In the genomic region with DNA sequence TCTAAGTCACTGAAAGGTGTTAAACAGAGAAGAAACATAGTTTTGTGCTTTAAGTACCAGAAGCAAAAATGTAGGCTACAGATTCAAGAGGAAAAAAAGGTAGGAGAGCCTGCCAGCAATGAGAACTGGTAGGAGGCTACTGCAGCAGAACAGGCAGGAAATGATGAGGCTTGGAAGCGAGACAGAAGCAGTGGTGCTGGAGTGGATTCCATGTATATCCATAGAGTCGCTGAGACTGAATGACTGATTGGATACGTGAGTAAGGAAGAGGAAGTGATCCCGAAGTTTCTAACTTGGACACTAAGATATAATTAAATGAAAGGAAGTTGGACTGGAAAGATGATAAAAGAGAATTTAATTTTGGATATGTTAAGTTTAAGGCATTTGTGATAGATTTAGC, we compare ENCODE assay signal across 21 cellular contexts. TPM values are rescaled to one million over a fixed set of nuclear protein-coding genes. Genes with fewer than 3 reads are reported as not detected.
A peak's percentile ranks its signal among the peaks of the same experiment; 100 is the strongest.
DNase-seq lines count a peak whose midpoint lies in the region; ATAC-seq, FAIRE-seq and TF ChIP-seq lines count a peak whose summit lies in the region.
"Had no signal": no experiment of that assay in that cellular context is flagged by ENCODE, and none has a peak within 500 bp of the region (broad histone marks: within the 10 kb centered on the region; RNA-seq: fewer than 3 reads in every experiment).

No MANE protein-coding gene starts in this region.

- no peak for TF ChIP-seq EP300 in K562 (IDR thresholded peaks at IDR 0.05; ENCODE audit: low read length)

- H3K4me2 ChIP-seq in K562 (ENCODE audit: insufficient read depth, low read length) (no peak overlapping the region), osteoblast (ENCODE audit: insufficient read depth, low read length) (no peak overlapping the region)
- H3K4me2 ChIP-seq: BLaER1, GM23338 had no signal

- peaks cover 2% of the 10 kb centered on the region; the same call in 1 of the 2 replicates for H3K27me3 ChIP-seq in MG63
- no peaks in the 10 kb centered on the region for H3K27me3 ChIP-seq in K562 (ENCODE audit: control insufficient read depth in 2 of 2, insufficient read depth in 2 of 2, low read length in 2 of 2)
- peaks cover 7% of the 10 kb centered on the region for H3K27me3 ChIP-seq in osteoblast (ENCODE audit: insufficient read depth, low read length)
- H3K27me3 ChIP-seq: BLaER1 had no signal

- TF ChIP-seq POLR2A in K562 (conservative IDR thresholded peaks at IDR 0.05) = no peak

- no peak for ATAC-seq in K562
- ATAC-seq in HG03460 (IDR thresholded peaks at IDR 0.05; ENCODE audit: unreplicated experiment) = no peak
- ATAC-seq: CD8-positive, alpha-beta T cell; GM23338; HCT116 had no signal

- H3K79me2 ChIP-seq in K562 (ENCODE audit: control insufficient read depth, insufficient read depth, low read length) (no peaks in the 10 kb centered on the region), osteoblast (ENCODE audit: insufficient read depth, low read length) (no peaks in the 10 kb centered on the region)

- CTCF ChIA-PET in K562 (lab: Yijun Ruan, JAX; ENCODE audit: low intra/inter-chr PET ratio) = no interaction called here

- H3K9ac ChIP-seq in K562 (ENCODE audit: insufficient read depth in 1 of 2, low read depth in 2 of 2, low read length in 2 of 2) = no peak overlapping the region
- H3K9ac ChIP-seq: BLaER1 had no signal

- H3K27ac ChIP-seq in K562 (ENCODE audit: extremely low read depth, low read depth, low read length) (0 out of 3 replicates have a peak overlapping the region, but pooled peaks have one; percentile 3), osteoblast (ENCODE audit: low read depth, low read length) (no peak overlapping the region)
- H3K27ac ChIP-seq: BLaER1, C4-2B had no signal

- TF ChIP-seq RAD21 in K562 (CRISPR knock-in tag; conservative IDR thresholded peaks at IDR 0.05 in 1 of 2, IDR thresholded peaks at IDR 0.05 in 1 of 2) = no peak

- intact Hi-C loops in K562 (cut with micrococcal nuclease) = no loop called here

- no TSS peak for BruUV-seq in K562 (replicated peaks; lab: Mats Ljungman, UMichigan)

- H3K9me3 ChIP-seq in MG63 (no peaks in the 10 kb centered on the region), K562 (replicated peaks; ENCODE audit: control insufficient read depth, insufficient read depth, low read depth, low read length) (no peaks in the 10 kb centered on the region), osteoblast (ENCODE audit: low read depth, low read length) (no peaks in the 10 kb centered on the region)
- H3K9me3 ChIP-seq: BLaER1 had no signal

- TF ChIP-seq CTCF in K562 (IDR thresholded peaks at IDR 0.05 in 2 of 3, conservative IDR thresholded peaks at IDR 0.05 in 1 of 3; ENCODE audit: insufficient read depth in 2 of 3, low read depth in 1 of 3, low read length in 3 of 3) (no peak), fibroblast of pulmonary artery (IDR thresholded peaks at IDR 0.05; ENCODE audit: low read length, missing control alignments) (no peak), osteoblast (IDR thresholded peaks at IDR 0.05; ENCODE audit: extremely low read depth, low read depth, low read length) (no peak)

- no peak overlapping the region for H3K4me3 ChIP-seq in MG63
- no peak overlapping the region for H3K4me3 ChIP-seq in K562
- no peak overlapping the region for H3K4me3 ChIP-seq in fibroblast of pulmonary artery (replicated peaks; ENCODE audit: low read depth, low read length)
- H3K4me3 ChIP-seq in osteoblast (ENCODE audit: insufficient read depth, low read length) = no peak overlapping the region
- H3K4me3 ChIP-seq: BLaER1, GM23338 had no signal

- no peaks in the 10 kb centered on the region for H3K9me1 ChIP-seq in K562 (ENCODE audit: control insufficient read depth, insufficient read depth, low read length)

- peak; percentile 12 for DNase-seq in MG63
- DNase-seq in K562 (ENCODE audit: extremely low read depth in 1 of 4, low spot score in 3 of 4) = no peak
- peak; percentile 8 for DNase-seq in fibroblast of pulmonary artery (ENCODE audit: low read depth)
- DNase-seq in osteoblast (ENCODE audit: insufficient read length, low spot score, missing footprints) = peak; percentile 15
- no peak for DNase-seq in inferior parietal cortex (ENCODE audit: extremely low spot score)
- no peak for DNase-seq in A172 (ENCODE audit: low spot score)
- DNase-seq: Calu3; CD4-positive, CD25-positive, alpha-beta regulatory T cell; CD8-positive, alpha-beta T cell; DMS53; DMS79 treated with DMSO at 0.1 percent for 48 hours; GF-D8; H9 had no signal

- WGBS in K562 (ENCODE audit: insufficient coverage, low coverage, missing lambda C conversion rate) = 69% methylated on average over 4 of the region's 4 CpGs

- H3K4me1 ChIP-seq in K562 (replicated peaks in 1 of 2; ENCODE audit: control insufficient read depth in 2 of 2, insufficient read depth in 2 of 2, low read length in 2 of 2) (peaks cover 5 to 29% of the 10 kb centered on the region in 2 experiments; a peak in 4 of 5 replicates), osteoblast (ENCODE audit: insufficient read depth, low read length) (no peaks in the 10 kb centered on the region)
- H3K4me1 ChIP-seq: BLaER1 had no signal

- H3K36me3 ChIP-seq in MG63 (no peaks in the 10 kb centered on the region), K562 (ENCODE audit: control insufficient read depth, insufficient read depth, low read length) (no peaks in the 10 kb centered on the region), osteoblast (ENCODE audit: insufficient read depth, low read length) (no peaks in the 10 kb centered on the region)
- H3K36me3 ChIP-seq: BLaER1 had no signal

- POLR2A ChIA-PET in K562 (lab: Yijun Ruan, JAX) = interaction anchor here (0.6 kb wide), 2 partner anchors 11 to 232 kb away, joined by 3 read pairs; no protein-coding TSS in a partner anchor

- FAIRE-seq in K562 (lab: Jason Lieb, UNC) = no peak
- FAIRE-seq: A204.1, GM12891, GM18507 had no signal

- in situ Hi-C loops in K562 (cut with MboI) = no loop called here

- peak overlapping the region; percentile 95 for H2AFZ ChIP-seq in K562 (ENCODE audit: low read depth, low read length)
- H2AFZ ChIP-seq in osteoblast (ENCODE audit: low read length) = no peak overlapping the region

- H4K20me1 ChIP-seq in K562 (replicated peaks; ENCODE audit: control insufficient read depth, insufficient read depth, low read length) = no peaks in the 10 kb centered on the region
- no peaks in the 10 kb centered on the region for H4K20me1 ChIP-seq in osteoblast (ENCODE audit: insufficient read depth, low read length)
- H4K20me1 ChIP-seq: BLaER1 had no signal

TF ChIP-seq in K562, 482 proteins besides CTCF, POLR2A, EP300 and RAD21:
- no peak for TF ChIP-seq HCFC1 (IDR thresholded peaks at IDR 0.05; ENCODE audit: low read depth, low read length)
- TF ChIP-seq KLF1 (tag; IDR thresholded peaks at IDR 0.05) = no peak
TF ChIP-seq in K562: peak in this region for 0.

RNA-seq across cellular contexts. Expression of gene CCDC91, which starts 45.0 kb away (rescaled TPM):
- total RNA-seq in MG63 (2014; rRNA removed; shearing (Covaris generic); ENCODE audit: low replicate concordance) = 17.6 and 31.6 TPM in 2 replicates
- total RNA-seq in K562 (2011; cell fraction: chromatin; rRNA removed; ENCODE audit: low replicate concordance) = 24.0 and 53.4 TPM in 2 replicates
- total RNA-seq in K562 (2011; cell fraction: nucleolus; rRNA removed) = 11.8 and 13.6 TPM in 2 replicates
- 19.7 and 26.5 TPM in 2 replicates for total RNA-seq in K562 (2011; cell fraction: nucleoplasm; rRNA removed)
- total RNA-seq in K562 (2014; rRNA removed) (21.4 and 26.3 TPM in 2 replicates), K562 (2014; rRNA removed; fragmentation: Illumina TruSeq; extraction: Trizol) (29.5 and 38.1 TPM in 2 replicates), K562 (2015; rRNA removed; fragmentation: Illumina TruSeq; extraction: Trizol) (23.8 and 27.4 TPM in 2 replicates), K562 (2021) (23.9 and 24.3 TPM in 2 replicates), osteoblast (36.2 and 37.1 TPM in 2 replicates)
- polyA plus RNA-seq in K562 (2011; rRNA removed) (27.3 and 31.1 TPM in 2 replicates), K562 (2014; fragmentation: Illumina TruSeq; extraction: Trizol) (24.0 and 30.1 TPM in 2 replicates), K562 (2014; fragmentation: Nextera tagmentation; extraction: Ambion mirVana) (10 to 100 TPM; 10.1 to 11.3 TPM), K562 (2014; rRNA removed) (20.9 and 23.7 TPM in 2 replicates)
- 7.4 and 11.7 TPM in 2 replicates for polyA plus RNA-seq in K562 (2011; cell fraction: cytosol; rRNA removed)
- 10.4 and 13.7 TPM in 2 replicates for polyA plus RNA-seq in K562 (2011; cell fraction: nucleus; rRNA removed)
- 22.1 and 24.8 TPM in 2 replicates for polyA plus RNA-seq in K562 (2012)
- 51.1 and 51.5 TPM in 2 replicates for polyA minus RNA-seq in K562 (2011; rRNA and poly(A)+ RNA removed)
- polyA minus RNA-seq in K562 (2011; cell fraction: cytosol; rRNA and poly(A)+ RNA removed) = 21.2 and 22.4 TPM in 2 replicates
- polyA minus RNA-seq in K562 (2011; cell fraction: nucleus; rRNA and poly(A)+ RNA removed) = 35.7 and 63.1 TPM in 2 replicates
- total RNA-seq in A172 (2014; rRNA removed; shearing (Covaris generic)) = 18.6 and 21.4 TPM in 2 replicates

Comparison
In these comparisons a context has a peak if more than half of its experiments do, and no peak if none do; other contexts are left out.
1. DNase-seq: peak in MG63 (single experiment), fibroblast of pulmonary artery (single experiment) and osteoblast (single experiment); none in K562 (0 of 4), inferior parietal cortex (single experiment) and A172 (single experiment).